8 cellular contexts compared by ENCODE assay signal in the genomic region with DNA sequence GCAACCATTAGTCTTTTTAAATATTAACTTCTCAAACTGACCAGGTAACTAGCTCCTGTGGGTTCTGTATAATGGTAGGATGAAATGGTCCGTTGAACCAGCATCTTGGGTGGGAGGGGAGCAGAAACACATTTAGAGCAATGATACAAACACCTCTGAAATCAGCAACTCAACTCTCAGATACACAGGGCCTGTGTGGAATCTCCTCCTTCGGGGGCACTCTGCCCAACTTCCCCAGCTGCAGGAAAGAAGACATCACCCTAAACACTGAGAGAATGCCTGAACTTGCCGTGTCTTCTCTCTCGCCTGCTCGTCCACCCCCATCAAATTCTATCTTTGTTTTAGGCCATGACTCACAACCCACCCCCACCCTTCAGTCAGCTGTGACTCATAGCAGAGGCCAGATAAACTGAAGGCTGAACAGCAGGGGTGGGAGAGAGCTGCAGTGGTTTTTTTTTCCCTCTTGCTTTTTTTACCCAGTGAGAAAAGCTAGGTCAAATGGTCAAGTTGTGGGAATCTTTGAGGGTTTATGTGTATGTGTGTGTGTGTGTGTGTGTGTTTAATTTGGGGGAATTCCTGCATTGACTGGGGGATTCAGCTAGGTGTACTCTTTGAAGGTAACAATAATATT.
DNase-seq lines count a peak whose midpoint lies in the region; ATAC-seq and TF ChIP-seq lines count a peak whose summit lies in the region.

No MANE protein-coding gene starts in this region.

- H3K9me3 ChIP-seq in gastroesophageal sphincter, result no peaks in the 10 kb centered on the region

- TF ChIP-seq EP300 in gastroesophageal sphincter (IDR thresholded peaks at IDR 0.05), result no peak

- CTCF ChIA-PET in activated CD4-positive, alpha-beta memory T cell treated with anti-CD3 and anti-CD28 coated beads for 36 hours (lab: Charles Lee), result no interaction called here

- peak; percentile 21 to 93 (median 50) for DNase-seq in posterior cingulate gyrus
- no peak for DNase-seq in GOT3 (lab: John Stamatoyannopoulos, UW)
- DNase-seq in activated CD4-positive, alpha-beta memory T cell treated with anti-CD3 and anti-CD28 coated beads for 36 hours, result no peak

- H3K27ac ChIP-seq in gastroesophageal sphincter, result peak overlapping the region in 2 of 4 donors; percentile 9 to 47

- peaks cover 0 to 7% (median 2%) of the 10 kb centered on the region in 3 donors for H3K4me1 ChIP-seq in gastroesophageal sphincter

- POLR2A ChIA-PET in activated CD4-positive, alpha-beta memory T cell treated with anti-CD3 and anti-CD28 coated beads for 36 hours (lab: Charles Lee), result interaction anchor here (0.6 kb wide), 1 partner anchor 40 kb away, joined by 3 read pairs; no protein-coding TSS in a partner anchor

- no peaks in the 10 kb centered on the region for H3K36me3 ChIP-seq in gastroesophageal sphincter

- no peaks in the 10 kb centered on the region for H3K4me1 Mint-ChIP-seq in activated CD4-positive, alpha-beta memory T cell treated with anti-CD3 and anti-CD28 coated beads for 36 hours (ENCODE audit: low read depth)

- H3K27ac Mint-ChIP-seq in activated CD4-positive, alpha-beta memory T cell treated with anti-CD3 and anti-CD28 coated beads for 36 hours, result no peak overlapping the region

- H3K27me3 ChIP-seq in gastroesophageal sphincter, result no peaks in the 10 kb centered on the region

- intact Hi-C loops in posterior cingulate gyrus (cut with DNase I), result no loop called here
- intact Hi-C loops in activated CD4-positive, alpha-beta memory T cell treated with anti-CD3 and anti-CD28 coated beads for 36 hours (cut with micrococcal nuclease), result no loop called here

- no peak overlapping the region for H3K4me3 Mint-ChIP-seq in activated CD4-positive, alpha-beta memory T cell treated with anti-CD3 and anti-CD28 coated beads for 36 hours

- 0 to 50% methylated on average over 2 to 4 of the region's 5 CpGs for WGBS in gastroesophageal sphincter (ENCODE audit: low coverage in 1 of 2), 2 donors

- no peak overlapping the region for H3K4me3 ChIP-seq in gastroesophageal sphincter

- no peaks in the 10 kb centered on the region for H3K36me3 Mint-ChIP-seq in activated CD4-positive, alpha-beta memory T cell treated with anti-CD3 and anti-CD28 coated beads for 36 hours

- ATAC-seq in GM19023 (IDR thresholded peaks at IDR 0.05; ENCODE audit: unreplicated experiment), result peak; percentile 73
- ATAC-seq in HG03280 (IDR thresholded peaks at IDR 0.05; ENCODE audit: unreplicated experiment), result peak; percentile 45
- peak; percentile 99 for ATAC-seq in SK-N-SH treated with all-trans-retinoic acid at 6 μM for 48 hours
- peak; percentile 58 for ATAC-seq in gastroesophageal sphincter
- no peak for ATAC-seq in GM19324 (IDR thresholded peaks at IDR 0.05; ENCODE audit: low FRiP score, unreplicated experiment)

- no peak for TF ChIP-seq CTCF in gastroesophageal sphincter (IDR thresholded peaks at IDR 0.05)

- TF ChIP-seq POLR2A in gastroesophageal sphincter (IDR thresholded peaks at IDR 0.05), result no peak

- H3K27me3 Mint-ChIP-seq in activated CD4-positive, alpha-beta memory T cell treated with anti-CD3 and anti-CD28 coated beads for 36 hours, result no peaks in the 10 kb centered on the region

- H3K9me3 Mint-ChIP-seq in activated CD4-positive, alpha-beta memory T cell treated with anti-CD3 and anti-CD28 coated beads for 36 hours, result no peaks in the 10 kb centered on the region

TF ChIP-seq in SK-N-SH treated with all-trans-retinoic acid at 6 μM for 48 hours, 23 proteins besides CTCF, POLR2A, EP300 and RAD21:
- TF ChIP-seq, protein P1, sequence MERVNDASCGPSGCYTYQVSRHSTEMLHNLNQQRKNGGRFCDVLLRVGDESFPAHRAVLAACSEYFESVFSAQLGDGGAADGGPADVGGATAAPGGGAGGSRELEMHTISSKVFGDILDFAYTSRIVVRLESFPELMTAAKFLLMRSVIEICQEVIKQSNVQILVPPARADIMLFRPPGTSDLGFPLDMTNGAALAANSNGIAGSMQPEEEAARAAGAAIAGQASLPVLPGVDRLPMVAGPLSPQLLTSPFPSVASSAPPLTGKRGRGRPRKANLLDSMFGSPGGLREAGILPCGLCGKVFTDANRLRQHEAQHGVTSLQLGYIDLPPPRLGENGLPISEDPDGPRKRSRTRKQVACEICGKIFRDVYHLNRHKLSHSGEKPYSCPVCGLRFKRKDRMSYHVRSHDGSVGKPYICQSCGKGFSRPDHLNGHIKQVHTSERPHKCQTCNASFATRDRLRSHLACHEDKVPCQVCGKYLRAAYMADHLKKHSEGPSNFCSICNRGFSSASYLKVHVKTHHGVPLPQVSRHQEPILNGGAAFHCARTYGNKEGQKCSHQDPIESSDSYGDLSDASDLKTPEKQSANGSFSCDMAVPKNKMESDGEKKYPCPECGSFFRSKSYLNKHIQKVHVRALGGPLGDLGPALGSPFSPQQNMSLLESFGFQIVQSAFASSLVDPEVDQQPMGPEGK (CRISPR knock-in tag; IDR thresholded peaks at IDR 0.05; ENCODE audit: borderline replicate concordance), result peak; percentile 62; the same call in 1 of the 2 replicates
- TF ChIP-seq ZC3H10 (CRISPR knock-in tag; IDR thresholded peaks at IDR 0.05) (peak; percentile 65; the same call in 1 of the 2 replicates), ISL1 (CRISPR knock-in tag; IDR thresholded peaks at IDR 0.05) (peak; percentile 55), TCF4 (CRISPR knock-in tag; IDR thresholded peaks at IDR 0.05; ENCODE audit: borderline replicate concordance) (no peak), CSDC2 (CRISPR knock-in tag; IDR thresholded peaks at IDR 0.05) (peak; percentile 12; the same call in 1 of the 2 replicates)

Comparison
In these comparisons a context has a peak if more than half of its experiments do, and no peak if none do; other contexts are left out.
1. DNase-seq: peak in posterior cingulate gyrus (10 of 10); none in GOT3 (single experiment) and activated CD4-positive, alpha-beta memory T cell treated with anti-CD3 and anti-CD28 coated beads for 36 hours (single experiment).